In the genomic region with DNA sequence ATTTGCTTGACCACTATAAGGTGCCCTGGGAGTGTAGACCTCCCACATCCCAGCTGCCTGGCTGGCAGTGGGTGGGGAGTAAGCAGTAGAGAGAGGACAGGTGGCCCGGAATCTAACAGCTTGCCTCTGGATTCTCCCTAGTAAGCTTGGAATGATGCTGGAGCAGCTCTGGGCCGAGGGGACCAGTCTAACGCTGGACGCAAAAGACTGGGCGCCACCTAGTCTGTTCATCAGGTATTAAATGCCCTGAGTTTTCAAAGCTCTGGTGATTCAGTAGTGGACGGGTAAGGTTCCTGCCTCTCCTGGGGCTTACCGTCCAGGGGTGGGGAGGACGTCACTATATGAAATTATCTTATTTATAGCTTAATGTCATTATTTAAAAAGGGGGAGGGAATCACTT, we compare ENCODE assay signal across 10 cellular contexts. TPM values are rescaled to one million over a fixed set of nuclear protein-coding genes. Genes with fewer than 3 reads are reported as not detected.
DNase-seq lines count a peak whose midpoint lies in the region; ATAC-seq and TF ChIP-seq lines count a peak whose summit lies in the region.
"Had no signal": no experiment of that assay in that cellular context is flagged by ENCODE, and none has a peak within 500 bp of the region (broad histone marks: within the 10 kb centered on the region; RNA-seq: fewer than 3 reads in every experiment).

No MANE protein-coding gene starts in this region.

- H3K4me1 ChIP-seq in ES-I3 (ENCODE audit: insufficient read depth, low read length), result 0 out of 2 replicates have a peak, but pooled peaks cover 6% of the 10 kb centered on the region
- H3K4me1 ChIP-seq in endocrine pancreas (ENCODE audit: control insufficient read depth, insufficient read depth, low read length), result no peaks in the 10 kb centered on the region
- H3K4me1 ChIP-seq in BE2C, result no peaks in the 10 kb centered on the region

- ATAC-seq in HG02981 (IDR thresholded peaks at IDR 0.05; ENCODE audit: unreplicated experiment) (no peak), HG03439 (IDR thresholded peaks at IDR 0.05; ENCODE audit: unreplicated experiment) (no peak)

- no peaks in the 10 kb centered on the region for H3K27me3 ChIP-seq in endocrine pancreas (ENCODE audit: control insufficient read depth, insufficient read depth, low read length)
- peaks cover 20% of the 10 kb centered on the region for H3K27me3 ChIP-seq in BE2C

- peak overlapping the region; percentile 71 for H3K9ac ChIP-seq in ES-I3 (ENCODE audit: low read depth, low read length)
- H3K9ac ChIP-seq in endocrine pancreas (ENCODE audit: control insufficient read depth, insufficient read depth, low read length), result peak overlapping the region; percentile 70

- H3K4me3 ChIP-seq in endocrine pancreas (ENCODE audit: control insufficient read depth, insufficient read depth, low read length) (peak overlapping the region; percentile 45), BE2C (ENCODE audit: low read depth, low read length) (no peak overlapping the region)

- peak overlapping the region; percentile 80 to 87 (median 87) for H3K4me3 Mint-ChIP-seq in nephron
- H3K4me3 Mint-ChIP-seq: activated CD4-positive, alpha-beta memory T cell treated with anti-CD3 and anti-CD28 coated beads, Interleukin-2, amount 10 ng/mL, durations not matched to agents 7 days and 5 days had no signal

- no peaks in the 10 kb centered on the region for H3K9me3 ChIP-seq in ES-I3 (ENCODE audit: control insufficient read depth, insufficient read depth, low read length)
- H3K9me3 ChIP-seq in endocrine pancreas (ENCODE audit: control insufficient read depth, low read length), result no peaks in the 10 kb centered on the region
- no peaks in the 10 kb centered on the region for H3K9me3 ChIP-seq in BE2C

- H3K4me1 Mint-ChIP-seq in nephron, result peaks cover 16% of the 10 kb centered on the region

- H3K27me3 Mint-ChIP-seq in nephron (ENCODE audit: low read depth), result peaks cover 49% of the 10 kb centered on the region

- H3K36me3 Mint-ChIP-seq in nephron (ENCODE audit: low read depth), result no peaks in the 10 kb centered on the region

- TF ChIP-seq CTCF in nephron (IDR thresholded peaks at IDR 0.05; ENCODE audit: unreplicated experiment in 3 of 3) (no peak), BE2C (IDR thresholded peaks at IDR 0.05; ENCODE audit: low read depth, low read length) (no peak)

- H3K27ac Mint-ChIP-seq in nephron, result peak overlapping the region; percentile 49 to 83 (median 71)
- H3K27ac Mint-ChIP-seq: activated CD4-positive, alpha-beta memory T cell treated with anti-CD3 and anti-CD28 coated beads, Interleukin-2, amount 10 ng/mL, durations not matched to agents 7 days and 5 days had no signal

- H3K36me3 ChIP-seq in ES-I3 (ENCODE audit: insufficient read depth, low read length), result no peaks in the 10 kb centered on the region
- no peaks in the 10 kb centered on the region for H3K36me3 ChIP-seq in endocrine pancreas (ENCODE audit: control insufficient read depth, insufficient read depth, low read length)
- no peaks in the 10 kb centered on the region for H3K36me3 ChIP-seq in BE2C

- H3K9me3 Mint-ChIP-seq in nephron, result peaks cover 1% of the 10 kb centered on the region
- H3K9me3 Mint-ChIP-seq: activated CD4-positive, alpha-beta memory T cell treated with anti-CD3 and anti-CD28 coated beads, Interleukin-2, amount 10 ng/mL, durations not matched to agents 7 days and 5 days had no signal

- DNase-seq in NCI-H524 (lab: John Stamatoyannopoulos, UW) (peak; percentile 21 to 67), pons (ENCODE audit: low spot score) (no peak), BE2C (no peak)
- DNase-seq: activated CD4-positive, alpha-beta memory T cell treated with anti-CD3 and anti-CD28 coated beads, Interleukin-2, amount 10 ng/mL, durations not matched to agents 7 days and 5 days; effector CD8-positive, alpha-beta T cell had no signal

RNA-seq across cellular contexts. Expression of gene LYPD6B, which starts 0.6 kb away (rescaled TPM):
- polyA plus RNA-seq in BE2C (2012; ENCODE audit: insufficient read depth, insufficient read length, low read depth), result not detected

Comparison
In these comparisons a context has a peak if more than half of its experiments do, and no peak if none do; other contexts are left out.
1. DNase-seq: peak in NCI-H524 (2 of 2); none in pons (single experiment) and BE2C (single experiment).